Comparison of ENCODE assay signal across 33 cellular contexts in genomic region chr13:43145556-43145955, GRCh38.
"Had no signal": no experiment of that assay in that cellular context is flagged by ENCODE, and none has a peak within 500 bp of the region (broad histone marks: within the 10 kb centered on the region; RNA-seq: fewer than 3 reads in every experiment).

No MANE protein-coding gene starts in this region.

- H3K4me2 ChIP-seq: PC-9 had no signal

- H3K27me3 ChIP-seq: ascending aorta, cardiac muscle cell, MG63 had no signal

- DNase-seq: activated CD4-positive, alpha-beta T cell treated with anti-CD3 and anti-CD28 coated beads for 1 hour; activated CD4-positive, alpha-beta T cell treated with anti-CD3 and anti-CD28 coated beads, Interleukin-2, amount 10 ng/mL, durations not matched to agents 24 days and 14 days; activated CD4-positive, alpha-beta T cell treated with anti-CD3 and anti-CD28 coated beads, Interleukin-2, amount 50 U/mL, for 48 hours; activated CD4-positive, CD25-positive, alpha-beta regulatory T cell; activated CD8-positive, alpha-beta T cell treated with anti-CD3 and anti-CD28 coated beads, Interleukin-2, amount 10 ng/mL, durations not matched to agents 7 days and 5 days; activated gamma-delta T cell; activated naive CD4-positive, alpha-beta T cell treated with Interleukin-2 at 50 U/mL for 16 hours; activated naive CD8-positive, alpha-beta T cell treated with anti-CD3 and anti-CD28 coated beads, Interleukin-2, amount 10 ng/mL, durations not matched to agents 7 days and 5 days; activated T-cell treated with anti-CD3 and anti-CD28 coated beads, Interleukin-2, amount 50 U/mL, for 24 hours; amygdala; Kasumi-1; MG63; NCI-H1048; NCI-H1105 treated with DMSO at 0.1 percent for 48 hours; NCI-H1436; NCI-H1694 treated with DMSO at 0.1 percent for 48 hours; NCI-H2029; NCI-H345; NCI-H524 treated with DMSO at 0.1 percent for 48 hours; NCI-H748 treated with DMSO at 0.1 percent for 48 hours; NK-92 treated with Interleukin-12 subunit alpha and Interleukin-12 subunit beta, amount 100 ng/mL, for 24 hours; PC-9; SIG-M5; SW 1271; T-helper 1 cell; T-helper 2 cell; T-helper 9 cell; WERI-Rb-1 had no signal

- H3K4me3 ChIP-seq: ascending aorta, cardiac muscle cell, MG63, PC-9 had no signal

- H3K27ac ChIP-seq: ascending aorta, cardiac muscle cell, PC-9, RWPE1, WERI-Rb-1 had no signal

- H3K36me3 ChIP-seq: ascending aorta, cardiac muscle cell, MG63, WERI-Rb-1 had no signal

- H3K4me1 ChIP-seq: ascending aorta had no signal

- H2AFZ ChIP-seq: PC-9 had no signal

- ATAC-seq: activated CD8-positive, alpha-beta T cell treated with anti-CD3 and anti-CD28 coated beads, Interleukin-2, amount 10 ng/mL, durations not matched to agents 7 days and 5 days; Right ventricle myocardium inferior had no signal

- FAIRE-seq: RCC 7860 had no signal

- H3K9me3 ChIP-seq: ascending aorta, MG63 had no signal
